In the genomic region with DNA sequence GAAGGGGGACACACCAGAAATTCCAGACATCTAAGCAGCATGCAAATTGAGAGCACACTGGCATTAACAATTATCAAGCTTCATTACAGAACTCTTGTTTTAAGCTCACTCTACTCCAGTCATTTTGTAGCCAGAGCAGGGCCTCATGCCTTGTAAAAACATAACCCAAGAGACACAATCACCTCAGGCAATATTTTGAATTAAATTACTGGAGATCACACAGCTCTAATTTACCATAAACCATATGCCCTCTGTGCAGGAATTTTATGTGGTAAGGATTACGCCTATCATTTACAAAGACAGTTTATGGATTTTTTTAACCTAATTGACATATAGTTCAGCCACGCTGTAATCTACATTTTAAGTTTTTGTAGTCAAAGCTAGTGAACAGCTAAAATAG, we compare ENCODE assay signal across 26 cellular contexts.
"Had no signal": no experiment of that assay in that cellular context is flagged by ENCODE, and none has a peak within 500 bp of the region (broad histone marks: within the 10 kb centered on the region; RNA-seq: fewer than 3 reads in every experiment).

No MANE protein-coding gene starts in this region.

- FAIRE-seq: astrocyte, TTC549 had no signal

- DNase-seq: activated CD4-positive, alpha-beta T cell treated with anti-CD3 and anti-CD28 coated beads, Interleukin-2, amount 10 ng/mL, durations not matched to agents 24 days and 14 days; activated CD4-positive, alpha-beta T cell treated with anti-CD3 and anti-CD28 coated beads, Interleukin-2, amount 50 U/mL, for 4 hours; activated CD8-positive, alpha-beta T cell treated with anti-CD3 and anti-CD28 coated beads for 36 hours; activated effector memory CD4-positive, alpha-beta T cell treated with anti-CD3 and anti-CD28 coated beads, Interleukin-2, amount 50 U/mL, for 16 hours; activated naive CD4-positive, alpha-beta T cell; activated naive CD8-positive, alpha-beta T cell treated with anti-CD3 and anti-CD28 coated beads, Interleukin-2, amount 10 ng/mL, durations not matched to agents 7 days and 5 days; activated T-cell treated with anti-CD3 and anti-CD28 coated beads, Interleukin-2, amount 50 U/mL, for 1 hour; activated T-cell treated with anti-CD3 and anti-CD28 coated beads, Interleukin-2, amount 50 U/mL, for 72 hours; adrenal gland; body of pancreas; MM.1S; MV-4-11; NCI-H1092; NCI-H1436 treated with DMSO at 0.1 percent for 48 hours; NCI-H1694 treated with DMSO at 0.1 percent for 48 hours; NCI-H2029; NCI-H345; NCI-H524 treated with DMSO at 0.1 percent for 48 hours; NK-92 treated with Interleukin-12 subunit alpha and Interleukin-12 subunit beta, amount 100 ng/mL, for 24 hours; PC-3; Peyer's patch; SIG-M5 had no signal

- ATAC-seq: activated CD8-positive, alpha-beta T cell treated with anti-CD3 and anti-CD28 coated beads for 36 hours; activated T-cell treated with anti-CD3 and anti-CD28 coated beads, Interleukin-2, amount 50 U/mL, for 72 hours; activated T-helper 17 cell treated with anti-CD3 and anti-CD28 coated beads, Interleukin-2, amount 50 U/mL, for 72 hours; body of pancreas; PC-3; Right ventricle myocardium inferior had no signal
